ENCODE assay signal across 17 cellular contexts in genomic region chr15:76172782-76173181, GRCh38.
DNase-seq lines count a peak whose midpoint lies in the region; ATAC-seq, FAIRE-seq and TF ChIP-seq lines count a peak whose summit lies in the region.
"Had no signal": no experiment of that assay in that cellular context is flagged by ENCODE, and none has a peak within 500 bp of the region (broad histone marks: within the 10 kb centered on the region; RNA-seq: fewer than 3 reads in every experiment).

No MANE protein-coding gene starts in this region.

- no peaks in the 10 kb centered on the region for H3K79me1 ChIP-seq in IMR-90 (ENCODE audit: low read depth in 1 of 2, low read length in 2 of 2)

- H2BK15ac ChIP-seq in IMR-90 (ENCODE audit: low read depth, low read length) = no peak overlapping the region

- POLR2A ChIA-PET in A549 (lab: Yijun Ruan, JAX) (no interaction called here), IMR-90 (lab: Charles Lee; ENCODE audit: unreplicated experiment) (no interaction called here)

- H3K18ac ChIP-seq in IMR-90 (ENCODE audit: low read depth, low read length) = no peak overlapping the region

- no peak overlapping the region for H4K8ac ChIP-seq in IMR-90 (ENCODE audit: low read depth in 2 of 2, low read length in 2 of 2)

- no peak overlapping the region for H2BK5ac ChIP-seq in IMR-90 (ENCODE audit: low read depth, low read length, poor library complexity, severe bottlenecking)

- FAIRE-seq in A549 (lab: Jason Lieb, UNC) = no peak
- no peak for FAIRE-seq in H54 (lab: Jason Lieb, UNC)
- FAIRE-seq: GM19239, H1 had no signal

- no peaks in the 10 kb centered on the region for H3K36me3 ChIP-seq in IMR-90 (ENCODE audit: control insufficient read depth, insufficient read depth, low read length)
- H3K36me3 ChIP-seq in mucosa of descending colon (ENCODE audit: low read depth) = no peaks in the 10 kb centered on the region
- H3K36me3 ChIP-seq in effector memory CD4-positive, alpha-beta T cell (ENCODE audit: control insufficient read depth, insufficient read depth, low read length) = no peaks in the 10 kb centered on the region

- no peak overlapping the region for H3K4ac ChIP-seq in IMR-90 (ENCODE audit: low read depth, low read length)

- no peak overlapping the region for H2AK5ac ChIP-seq in IMR-90 (ENCODE audit: low read depth, low read length)

- H2AFZ ChIP-seq in IMR-90 (replicated peaks; ENCODE audit: low read length, poor library complexity) = peak overlapping the region; percentile 34

- H2AK9ac ChIP-seq in IMR-90 (replicated peaks; ENCODE audit: low read depth, low read length, poor library complexity) = no peak overlapping the region

- BruUV-seq in IMR-90 (replicated peaks; lab: Mats Ljungman, UMichigan) = no TSS peak

- 77% methylated on average over 16 of the region's 16 CpGs for WGBS in A549 (ENCODE audit: missing lambda C conversion rate)
- 73% methylated on average over 10 of the region's 16 CpGs; no CpG with 5 or more reads in 1 of the 2 experiments for WGBS in IMR-90 (ENCODE audit: extremely low coverage in 2 of 2, insufficient read length in 1 of 2), 2 experiments

- in situ Hi-C loops in IMR-90 (cut with MboI; ENCODE audit: low sequenced_read_pairs) = no loop called here

- TF ChIP-seq POLR2A in A549 (IDR thresholded peaks at IDR 0.05; ENCODE audit: low read length) (no peak), IMR-90 (IDR thresholded peaks at IDR 0.05; ENCODE audit: low read depth, low read length) (no peak), H54 (IDR thresholded peaks at IDR 0.05; ENCODE audit: low read depth, low read length) (no peak)

- dilution Hi-C loops in IMR-90 (cut with HindIII; ENCODE audit: low sequenced_read_pairs, unreplicated experiment) = no loop called here

- no peak overlapping the region for H3K4me3 ChIP-seq in A549
- no peak overlapping the region for H3K4me3 ChIP-seq in IMR-90 (ENCODE audit: insufficient read depth, low read depth, low read length)
- H3K4me3 ChIP-seq in mucosa of descending colon = no peak overlapping the region
- no peak overlapping the region for H3K4me3 ChIP-seq in effector memory CD4-positive, alpha-beta T cell (ENCODE audit: insufficient read depth, low read depth, low read length, poor library complexity, severe bottlenecking)

- H3K27ac ChIP-seq in A549 (no peak overlapping the region), IMR-90 (ENCODE audit: insufficient read depth, low read length) (no peak overlapping the region)
- no peak overlapping the region for H3K27ac ChIP-seq in effector memory CD4-positive, alpha-beta T cell (ENCODE audit: insufficient read depth, low read length, poor library complexity, severe bottlenecking)
- H3K27ac ChIP-seq: C4-2B had no signal

- no peaks in the 10 kb centered on the region; the same call in 1 of the 2 replicates for H3K27me3 ChIP-seq in IMR-90 (ENCODE audit: control insufficient read depth, insufficient read depth, low read length)
- H3K27me3 ChIP-seq in effector memory CD4-positive, alpha-beta T cell (replicated peaks; ENCODE audit: control insufficient read depth, insufficient read depth, low read length, poor library complexity, severe bottlenecking) = peaks cover 3% of the 10 kb centered on the region

- H4K91ac ChIP-seq in IMR-90 (ENCODE audit: insufficient read depth, low read depth, low read length) = no peak overlapping the region

- H2BK120ac ChIP-seq in IMR-90 (ENCODE audit: low read depth, low read length) = no peak overlapping the region

- CTCF ChIA-PET in A549 (lab: Yijun Ruan, JAX) = interaction anchor here (1.5 to 5.5 kb wide), 3 partner anchors 14 to 20 kb away, joined by 4 to 34 read pairs (median 4); no protein-coding TSS in a partner anchor
- CTCF ChIA-PET in IMR-90 (lab: Yijun Ruan, JAX) = no interaction called here

- TF ChIP-seq EP300 in A549 (IDR thresholded peaks at IDR 0.05) = no peak

- H3K4me1 ChIP-seq in A549 (peaks cover 6% of the 10 kb centered on the region; the same call in 2 of the 3 replicates), IMR-90 (ENCODE audit: control insufficient read depth, insufficient read depth, low read length) (peaks cover 10% of the 10 kb centered on the region), mucosa of descending colon (ENCODE audit: low read depth) (no peaks in the 10 kb centered on the region)
- H3K4me1 ChIP-seq in effector memory CD4-positive, alpha-beta T cell (ENCODE audit: control insufficient read depth, insufficient read depth, low read length, poor library complexity, severe bottlenecking) = no peaks in the 10 kb centered on the region

- TF ChIP-seq RAD21 in A549 (conservative IDR thresholded peaks at IDR 0.05 in 1 of 2, IDR thresholded peaks at IDR 0.05 in 1 of 2) (no peak), IMR-90 (IDR thresholded peaks at IDR 0.05; ENCODE audit: low read length) (no peak)

- intact Hi-C loops in IMR-90 (cut with micrococcal nuclease) = no loop called here
- intact Hi-C loops in mucosa of descending colon (cut with DNase I, micrococcal nuclease) = no loop called here

- H4K5ac ChIP-seq in IMR-90 (ENCODE audit: low read depth, low read length) = no peak overlapping the region

- no peak overlapping the region for H2BK20ac ChIP-seq in IMR-90 (ENCODE audit: low read depth, low read length)

- no peak for ATAC-seq in A549
- ATAC-seq in IMR-90 (ENCODE audit: low read depth) = no peak
- ATAC-seq in mucosa of descending colon = peak; percentile 11
- no peak for ATAC-seq in GM18511 (IDR thresholded peaks at IDR 0.05; ENCODE audit: unreplicated experiment)
- ATAC-seq: PC-3 had no signal

- DNase-seq in A549 (ENCODE audit: low read depth in 1 of 2, low spot score in 1 of 2) = no peak
- DNase-seq in IMR-90 = no peak
- DNase-seq in NCI-H82 treated with DMSO at 0.1 percent for 48 hours (lab: John Stamatoyannopoulos, UW; ENCODE audit: unreplicated experiment) = peak; percentile 56
- DNase-seq in mucosa of descending colon = no peak
- no peak for DNase-seq in H54 (ENCODE audit: insufficient read length, low spot score)
- DNase-seq in effector memory CD4-positive, alpha-beta T cell = no peak
- DNase-seq: EL, KBM-7, NCI-H1436 treated with DMSO at 0.1 percent for 48 hours, NCI-H2081 treated with DMSO at 0.1 percent for 48 hours, NCI-H226, NCI-H526 treated with DMSO at 0.1 percent for 48 hours, PC-3 had no signal

- no peak overlapping the region for H3K23ac ChIP-seq in IMR-90 (ENCODE audit: low read depth, low read length)

- H4K20me1 ChIP-seq in IMR-90 (ENCODE audit: insufficient read depth, low read length) = no peaks in the 10 kb centered on the region; the same call in 1 of the 2 replicates

- H3K9me3 ChIP-seq in A549 (no peaks in the 10 kb centered on the region), IMR-90 (ENCODE audit: control insufficient read depth, insufficient read depth, low read length) (no peaks in the 10 kb centered on the region), mucosa of descending colon (no peaks in the 10 kb centered on the region)
- H3K9me3 ChIP-seq in effector memory CD4-positive, alpha-beta T cell (ENCODE audit: control insufficient read depth, low read length) = no peaks in the 10 kb centered on the region

- H3K4me2 ChIP-seq in A549 (no peak overlapping the region), IMR-90 (ENCODE audit: low read depth, low read length) (no peak overlapping the region)

- H3K9me1 ChIP-seq in IMR-90 (ENCODE audit: insufficient read depth, low read length) = peaks cover 8% of the 10 kb centered on the region

- H3K9ac ChIP-seq in IMR-90 (ENCODE audit: low read depth, low read length) = no peak overlapping the region

- H3K14ac ChIP-seq in IMR-90 (replicated peaks; ENCODE audit: low read depth, low read length) = no peak overlapping the region

- no peak overlapping the region for H3K56ac ChIP-seq in IMR-90 (ENCODE audit: extremely low read depth, insufficient read depth, low read length)

- TF ChIP-seq CTCF in A549 (IDR thresholded peaks at IDR 0.05) (no peak), IMR-90 (conservative IDR thresholded peaks at IDR 0.05; ENCODE audit: low read depth, low read length) (no peak), mucosa of descending colon (IDR thresholded peaks at IDR 0.05) (no peak)

TF ChIP-seq in A549, 52 proteins besides CTCF, POLR2A, EP300 and RAD21:
- TF ChIP-seq RARB (CRISPR knock-in tag; IDR thresholded peaks at IDR 0.05) (no peak), MAFK (IDR thresholded peaks at IDR 0.05; ENCODE audit: partially characterized antibody) (peak; percentile 45)
TF ChIP-seq in A549: peak in this region for 1.

TF ChIP-seq in IMR-90, 13 proteins besides CTCF, POLR2A, EP300 and RAD21 (continues in another document):
- TF ChIP-seq BHLHE40 (IDR thresholded peaks at IDR 0.05; ENCODE audit: low read depth, low read length) = no peak
- TF ChIP-seq RFX5 (IDR thresholded peaks at IDR 0.05; ENCODE audit: low read depth, low read length) = no peak
- TF ChIP-seq MXI1 (IDR thresholded peaks at IDR 0.05; ENCODE audit: borderline replicate concordance, low read depth, low read length) = no peak
- TF ChIP-seq RCOR1 (IDR thresholded peaks at IDR 0.05; ENCODE audit: insufficient replicate concordance, low read length) = no peak
- no peak for TF ChIP-seq CHD1 (IDR thresholded peaks at IDR 0.05; ENCODE audit: low read depth, low read length)
- no peak for TF ChIP-seq ELK1 (IDR thresholded peaks at IDR 0.05; ENCODE audit: borderline replicate concordance, low read depth, low read length)
- no peak for TF ChIP-seq SMC3 (IDR thresholded peaks at IDR 0.05; ENCODE audit: low read depth, low read length)
- no peak for TF ChIP-seq CEBPB (IDR thresholded peaks at IDR 0.05; ENCODE audit: low read depth, low read length)
- TF ChIP-seq, protein P1, sequence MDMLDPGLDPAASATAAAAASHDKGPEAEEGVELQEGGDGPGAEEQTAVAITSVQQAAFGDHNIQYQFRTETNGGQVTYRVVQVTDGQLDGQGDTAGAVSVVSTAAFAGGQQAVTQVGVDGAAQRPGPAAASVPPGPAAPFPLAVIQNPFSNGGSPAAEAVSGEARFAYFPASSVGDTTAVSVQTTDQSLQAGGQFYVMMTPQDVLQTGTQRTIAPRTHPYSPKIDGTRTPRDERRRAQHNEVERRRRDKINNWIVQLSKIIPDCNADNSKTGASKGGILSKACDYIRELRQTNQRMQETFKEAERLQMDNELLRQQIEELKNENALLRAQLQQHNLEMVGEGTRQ (IDR thresholded peaks at IDR 0.05; ENCODE audit: low read depth, low read length) = no peak
- no peak for TF ChIP-seq MAFK (IDR thresholded peaks at IDR 0.05; ENCODE audit: low read depth, low read length)
- no peak for TF ChIP-seq NFE2L2 (IDR thresholded peaks at IDR 0.05; ENCODE audit: low read depth, low read length)
- no peak for TF ChIP-seq FOS (IDR thresholded peaks at IDR 0.05; ENCODE audit: low read depth, low read length)
